Comparison of ENCODE assay signal across 8 cellular contexts in genomic region chr14:100546051-100546443, GRCh38. TPM values are rescaled to one million over a fixed set of nuclear protein-coding genes. Genes with fewer than 3 reads are reported as not detected.
A peak's percentile ranks its signal among the peaks of the same experiment; 100 is the strongest.
DNase-seq lines count a peak whose midpoint lies in the region; ATAC-seq and TF ChIP-seq lines count a peak whose summit lies in the region.

No MANE protein-coding gene starts in this region.

- H3K27me3 Mint-ChIP-seq in activated T-helper 17 cell treated with anti-CD3 and anti-CD28 coated beads, Interleukin-2, amount 50 U/mL, for 72 hours: no peaks in the 10 kb centered on the region

- 44 to 73% methylated on average over 5 to 7 of the region's 28 CpGs for WGBS in thyroid gland, 2 donors

- intact Hi-C loops in thyroid gland (cut with DNase I): loop anchor here (10.0 kb wide), 1 partner anchor 861 kb away; the partner anchor contains the start of gene CYP46A1

- H3K36me3 ChIP-seq in thyroid gland: no peaks in the 10 kb centered on the region

- H3K27ac ChIP-seq in 22Rv1: peak overlapping the region; percentile 90
- H3K27ac ChIP-seq in thyroid gland: no peak overlapping the region

- peaks cover 0 to 15% of the 10 kb centered on the region in 2 donors for H3K4me1 ChIP-seq in thyroid gland

- H3K4me3 ChIP-seq in GM12865 (ENCODE audit: low read depth, low read length) (peak overlapping the region; percentile 10; the same call in 1 of the 2 replicates), thyroid gland (replicated peaks in 1 of 3) (no peak overlapping the region)

- ATAC-seq in activated T-helper 17 cell treated with anti-CD3 and anti-CD28 coated beads, Interleukin-2, amount 50 U/mL, for 72 hours (replicated peaks): no peak

- no peaks in the 10 kb centered on the region for H3K27me3 ChIP-seq in thyroid gland

- DNase-seq in GM12865 (ENCODE audit: low read depth): no peak
- peak; percentile 88 for DNase-seq in iPS-NIHi7 (ENCODE audit: extremely low spot score)
- no peak for DNase-seq in Ammon's horn (ENCODE audit: low spot score)
- DNase-seq in NCI-H1092 (lab: John Stamatoyannopoulos, UW): no peak
- DNase-seq in NCI-H187 treated with DMSO at 0.1 percent for 48 hours (lab: John Stamatoyannopoulos, UW): no peak
- DNase-seq in thyroid gland: no peak

- H3K9me3 Mint-ChIP-seq in activated T-helper 17 cell treated with anti-CD3 and anti-CD28 coated beads, Interleukin-2, amount 50 U/mL, for 72 hours: no peaks in the 10 kb centered on the region

- H3K4me3 Mint-ChIP-seq in activated T-helper 17 cell treated with anti-CD3 and anti-CD28 coated beads, Interleukin-2, amount 50 U/mL, for 72 hours: peak overlapping the region; percentile 64

- H3K9me3 ChIP-seq in thyroid gland: no peaks in the 10 kb centered on the region

- TF ChIP-seq CTCF in 22Rv1 (IDR thresholded peaks at IDR 0.05) (no peak), GM12865 (IDR thresholded peaks at IDR 0.05; ENCODE audit: insufficient read depth, low read depth, low read length, missing control alignments) (no peak), thyroid gland (IDR thresholded peaks at IDR 0.05) (no peak)

- no peak for TF ChIP-seq POLR2A in thyroid gland (IDR thresholded peaks at IDR 0.05)

- no peaks in the 10 kb centered on the region for H3K4me1 Mint-ChIP-seq in activated T-helper 17 cell treated with anti-CD3 and anti-CD28 coated beads, Interleukin-2, amount 50 U/mL, for 72 hours

- no peaks in the 10 kb centered on the region for H3K36me3 Mint-ChIP-seq in activated T-helper 17 cell treated with anti-CD3 and anti-CD28 coated beads, Interleukin-2, amount 50 U/mL, for 72 hours (ENCODE audit: low read depth)

- no peak overlapping the region for H3K27ac Mint-ChIP-seq in activated T-helper 17 cell treated with anti-CD3 and anti-CD28 coated beads, Interleukin-2, amount 50 U/mL, for 72 hours

RNA-seq across cellular contexts. Expression of gene BEGAIN, which starts 41.2 kb away (rescaled TPM):
- total RNA-seq in activated T-helper 17 cell treated with anti-CD3 and anti-CD28 coated beads, Interleukin-2, amount 50 U/mL, for 72 hours: 1 to 10 TPM; 2.1 to 2.4 TPM
- total RNA-seq in thyroid gland: 1 to 10 TPM in 1 of 4 donors, under 1 TPM in 2, not detected in 1; 0.22 to 1.3 (median 0.50) TPM
